Comparison of ENCODE assay signal across 9 cellular contexts in the genomic region with DNA sequence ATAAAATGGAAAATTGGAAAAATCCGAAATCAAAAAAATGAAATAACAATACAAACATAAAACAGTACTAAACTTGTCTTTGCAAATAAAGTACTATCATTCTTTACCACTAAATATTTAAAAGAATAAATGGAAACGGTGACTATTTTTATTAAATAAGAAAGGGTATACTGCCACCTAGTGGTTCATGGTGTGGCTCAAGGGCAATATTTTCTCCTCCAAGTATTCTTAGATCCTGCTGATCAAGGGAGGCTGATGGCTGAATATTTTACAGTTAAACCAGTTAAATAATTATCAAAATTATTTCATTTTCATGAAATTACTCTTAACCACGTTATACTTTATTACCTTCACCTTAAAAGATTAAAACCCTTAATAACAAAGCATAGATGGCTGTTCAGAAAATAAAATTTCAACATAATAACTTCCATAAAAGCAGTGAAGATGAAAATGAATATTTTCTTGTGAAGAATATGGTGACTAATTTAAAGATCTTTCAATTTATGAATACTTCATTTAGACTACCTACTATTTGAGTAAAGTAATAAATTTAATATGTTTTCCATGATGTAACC.
DNase-seq lines count a peak whose midpoint lies in the region; ATAC-seq, FAIRE-seq and TF ChIP-seq lines count a peak whose summit lies in the region.
"Had no signal": no experiment of that assay in that cellular context is flagged by ENCODE, and none has a peak within 500 bp of the region (broad histone marks: within the 10 kb centered on the region; RNA-seq: fewer than 3 reads in every experiment).

No MANE protein-coding gene starts in this region.

- H3K27ac ChIP-seq in Panc1 (ENCODE audit: low read length) (no peak overlapping the region), H1 (ENCODE audit: low read depth, low read length) (no peak overlapping the region)

- H3K36me3 Mint-ChIP-seq in natural killer cell (no peaks in the 10 kb centered on the region), nephron (ENCODE audit: low read depth) (no peaks in the 10 kb centered on the region)
- H3K36me3 Mint-ChIP-seq in natural killer cell treated with Interleukin-12 subunit alpha and Interleukin-12 subunit beta and Interleukin-15 and Interleukin-18, amount 100 ng/mL, for 72 hours, result no peaks in the 10 kb centered on the region
- H3K36me3 Mint-ChIP-seq in activated CD4-positive, alpha-beta memory T cell treated with anti-CD3 and anti-CD28 coated beads for 36 hours, result no peaks in the 10 kb centered on the region

- peak; percentile 68 to 71 for TF ChIP-seq RAD21 in H1 (IDR thresholded peaks at IDR 0.05 in 1 of 2, conservative IDR thresholded peaks at IDR 0.05 in 1 of 2; ENCODE audit: low read depth in 2 of 2, low read length in 2 of 2)

- H3K4me3 Mint-ChIP-seq in natural killer cell (no peak overlapping the region), nephron (no peak overlapping the region)
- H3K4me3 Mint-ChIP-seq in natural killer cell treated with Interleukin-12 subunit alpha and Interleukin-12 subunit beta and Interleukin-15 and Interleukin-18, amount 100 ng/mL, for 72 hours, result no peak overlapping the region
- no peak overlapping the region for H3K4me3 Mint-ChIP-seq in activated CD4-positive, alpha-beta memory T cell treated with anti-CD3 and anti-CD28 coated beads for 36 hours
- H3K4me3 Mint-ChIP-seq: dendritic cell treated with granulocyte-macrophage colony-stimulating factor and Interleukin-4, amounts not matched to agents 40 ng/mL and 50 ng/mL, for 4 days had no signal

- CTCF ChIA-PET in Panc1 (lab: Charles Lee) (no interaction called here), H1 (lab: Charles Lee; ENCODE audit: partially characterized antibody) (interaction anchor here (0.6 to 1.1 kb wide), 7 partner anchors 217 to 929 kb away, joined by 3 to 9 read pairs (median 3); no protein-coding TSS in a partner anchor)
- CTCF ChIA-PET in activated CD4-positive, alpha-beta memory T cell treated with anti-CD3 and anti-CD28 coated beads for 36 hours (lab: Charles Lee), result interaction anchor here (0.7 to 1.8 kb wide), 7 partner anchors 19 to 1792 kb away, joined by 3 to 6 read pairs (median 4); no protein-coding TSS in a partner anchor

- H3K36me3 ChIP-seq in Panc1 (ENCODE audit: control insufficient read depth, insufficient read depth, low read length), result no peaks in the 10 kb centered on the region
- no peaks in the 10 kb centered on the region for H3K36me3 ChIP-seq in H1 (ENCODE audit: control insufficient read depth in 2 of 4, insufficient read depth in 4 of 4, low read length in 3 of 4)

- H3K4me3 ChIP-seq in Panc1 (ENCODE audit: low read depth in 2 of 2, low read length in 2 of 2) (no peak overlapping the region), H1 (ENCODE audit: extremely low read depth in 1 of 4, insufficient read depth in 2 of 4, low read depth in 3 of 4, low read length in 4 of 4) (no peak overlapping the region)

- no peaks in the 10 kb centered on the region for H3K9me3 ChIP-seq in Panc1 (ENCODE audit: control insufficient read depth, insufficient read depth, low read depth, low read length)
- no peaks in the 10 kb centered on the region for H3K9me3 ChIP-seq in H1 (ENCODE audit: insufficient read depth in 2 of 2, low read depth in 1 of 2, low read length in 1 of 2)

- H2AK5ac ChIP-seq in H1 (ENCODE audit: low read depth, low read length), result no peak overlapping the region

- DNase-seq in natural killer cell (no peak), LHCN-M2 (ENCODE audit: low read depth) (peak; percentile 15), Panc1 (ENCODE audit: low read depth, low spot score) (peak; percentile 24), H1 (ENCODE audit: low read depth in 1 of 2, low spot score in 2 of 2) (no peak)
- no peak for DNase-seq in natural killer cell treated with Interleukin-12 subunit alpha and Interleukin-12 subunit beta and Interleukin-15 and Interleukin-18, amount 100 ng/mL, for 72 hours (ENCODE audit: low spot score)
- DNase-seq in activated CD4-positive, alpha-beta memory T cell treated with anti-CD3 and anti-CD28 coated beads for 36 hours, result no peak

- POLR2A ChIA-PET in Panc1 (lab: Charles Lee), result no interaction called here
- POLR2A ChIA-PET in H1 (lab: Charles Lee; ENCODE audit: partially characterized antibody), result no interaction called here
- POLR2A ChIA-PET in activated CD4-positive, alpha-beta memory T cell treated with anti-CD3 and anti-CD28 coated beads for 36 hours (lab: Charles Lee), result no interaction called here

- no peak overlapping the region for H3K9ac ChIP-seq in H1 (replicated peaks in 1 of 4; ENCODE audit: extremely low read depth in 1 of 4, low read depth in 3 of 4, low read length in 3 of 4)

- no peak overlapping the region for H4K5ac ChIP-seq in H1 (ENCODE audit: insufficient read length, low read depth, low read length)

- no peaks in the 10 kb centered on the region for H4K20me1 ChIP-seq in H1 (replicated peaks in 1 of 2; ENCODE audit: control insufficient read depth in 1 of 2, insufficient read depth in 2 of 2, low read length in 2 of 2)

- H3K4me1 Mint-ChIP-seq in natural killer cell, result no peaks in the 10 kb centered on the region
- no peaks in the 10 kb centered on the region for H3K4me1 Mint-ChIP-seq in natural killer cell treated with Interleukin-12 subunit alpha and Interleukin-12 subunit beta and Interleukin-15 and Interleukin-18, amount 100 ng/mL, for 72 hours (ENCODE audit: low read depth in 2 of 2)
- H3K4me1 Mint-ChIP-seq in nephron, result no peaks in the 10 kb centered on the region
- H3K4me1 Mint-ChIP-seq in activated CD4-positive, alpha-beta memory T cell treated with anti-CD3 and anti-CD28 coated beads for 36 hours (ENCODE audit: low read depth), result no peaks in the 10 kb centered on the region

- H3K4me1 ChIP-seq in Panc1 (ENCODE audit: control insufficient read depth, insufficient read depth, low read length) (no peaks in the 10 kb centered on the region), H1 (replicated peaks in 1 of 4; ENCODE audit: control insufficient read depth in 3 of 4, insufficient read depth in 4 of 4, low read length in 3 of 4) (no peaks in the 10 kb centered on the region)

- H3K23me2 ChIP-seq in H1 (ENCODE audit: low read depth, low read length), result no peaks in the 10 kb centered on the region

- no peak for TF ChIP-seq EP300 in H1 (IDR thresholded peaks at IDR 0.05; ENCODE audit: borderline replicate concordance in 1 of 2, low read depth in 2 of 2, low read length in 2 of 2)

- TF ChIP-seq CTCF in natural killer cell (IDR thresholded peaks at IDR 0.05) (peak; percentile 66), Panc1 (IDR thresholded peaks at IDR 0.05) (peak; percentile 51; the same call in 1 of the 2 replicates), H1 (IDR thresholded peaks at IDR 0.05; ENCODE audit: control extremely low read depth in 1 of 3, insufficient read depth in 1 of 3, low read depth in 1 of 3, low read length in 3 of 3) (peak in 2 of 3 experiments; percentile 21 to 33; a peak in 2 of 4 replicates), nephron (IDR thresholded peaks at IDR 0.05; ENCODE audit: unreplicated experiment in 3 of 3) (peak; percentile 67 to 87 (median 69))

- H2BK15ac ChIP-seq in H1 (ENCODE audit: low read length), result no peak overlapping the region

- H3K9me3 Mint-ChIP-seq in natural killer cell, result peaks cover 0 to 2% of the 10 kb centered on the region in 2 donors
- no peaks in the 10 kb centered on the region for H3K9me3 Mint-ChIP-seq in natural killer cell treated with Interleukin-12 subunit alpha and Interleukin-12 subunit beta and Interleukin-15 and Interleukin-18, amount 100 ng/mL, for 72 hours
- H3K9me3 Mint-ChIP-seq in nephron, result no peaks in the 10 kb centered on the region
- H3K9me3 Mint-ChIP-seq in activated CD4-positive, alpha-beta memory T cell treated with anti-CD3 and anti-CD28 coated beads for 36 hours, result no peaks in the 10 kb centered on the region
- H3K9me3 Mint-ChIP-seq: dendritic cell treated with granulocyte-macrophage colony-stimulating factor and Interleukin-4, amounts not matched to agents 40 ng/mL and 50 ng/mL, for 4 days had no signal

- H3K23ac ChIP-seq in H1 (ENCODE audit: insufficient read length), result no peak overlapping the region

- no peaks in the 10 kb centered on the region for H3K79me2 ChIP-seq in H1 (ENCODE audit: control insufficient read depth in 1 of 2, insufficient read depth in 2 of 2, low read length in 2 of 2)

- no peak overlapping the region for H2BK5ac ChIP-seq in H1 (ENCODE audit: low read depth, low read length)

- in situ Hi-C loops in Panc1 (cut with HindIII; ENCODE audit: low pct_unique_long_range_greater_than_20kb, low sequenced_read_pairs), result no loop called here

- H2AFZ ChIP-seq in H1 (ENCODE audit: low read length), result no peak overlapping the region

- H4K91ac ChIP-seq in H1 (replicated peaks; ENCODE audit: insufficient read length, low read length), result no peak overlapping the region

- intact Hi-C loops in natural killer cell (cut with micrococcal nuclease), result loop anchor here (2.0 to 5.0 kb wide), 2 partner anchors 1630 to 1791 kb away; no protein-coding TSS in a partner anchor
- intact Hi-C loops in Panc1 (cut with micrococcal nuclease; ENCODE audit: unreplicated experiment), result loop anchor here (10.0 kb wide), 2 partner anchors 603 to 1557 kb away; no protein-coding TSS in a partner anchor
- intact Hi-C loops in activated CD4-positive, alpha-beta memory T cell treated with anti-CD3 and anti-CD28 coated beads for 36 hours (cut with micrococcal nuclease), result loop anchor here (1.0 to 5.0 kb wide), 3 partner anchors 1175 to 1793 kb away; no protein-coding TSS in a partner anchor

- H3K56ac ChIP-seq in H1 (replicated peaks; ENCODE audit: insufficient read length, low read depth, low read length), result no peak overlapping the region

- H3K79me1 ChIP-seq in H1 (ENCODE audit: low read depth, low read length), result no peaks in the 10 kb centered on the region

- FAIRE-seq in H1 (lab: Jason Lieb, UNC), result no peak

- no peak overlapping the region for H3K4me2 ChIP-seq in H1 (ENCODE audit: insufficient read depth in 1 of 2, low read depth in 2 of 2, low read length in 2 of 2)

- no peak for TF ChIP-seq POLR2A in H1 (IDR thresholded peaks at IDR 0.05; ENCODE audit: control extremely low read depth in 1 of 2, low read depth in 2 of 2, low read length in 2 of 2)

- ATAC-seq in natural killer cell (no peak), Panc1 (no peak), GM21360 (IDR thresholded peaks at IDR 0.05; ENCODE audit: unreplicated experiment) (no peak)
- no peak for ATAC-seq in natural killer cell treated with Interleukin-12 subunit alpha and Interleukin-12 subunit beta and Interleukin-15 and Interleukin-18, amount 100 ng/mL, for 72 hours

- no peaks in the 10 kb centered on the region for H3K27me3 Mint-ChIP-seq in natural killer cell (ENCODE audit: low read depth in 2 of 2)
- no peaks in the 10 kb centered on the region for H3K27me3 Mint-ChIP-seq in natural killer cell treated with Interleukin-12 subunit alpha and Interleukin-12 subunit beta and Interleukin-15 and Interleukin-18, amount 100 ng/mL, for 72 hours
- no peaks in the 10 kb centered on the region for H3K27me3 Mint-ChIP-seq in nephron (ENCODE audit: low read depth)
- no peaks in the 10 kb centered on the region for H3K27me3 Mint-ChIP-seq in activated CD4-positive, alpha-beta memory T cell treated with anti-CD3 and anti-CD28 coated beads for 36 hours
- H3K27me3 Mint-ChIP-seq: dendritic cell treated with granulocyte-macrophage colony-stimulating factor and Interleukin-4, amounts not matched to agents 40 ng/mL and 50 ng/mL, for 4 days had no signal

- H2BK120ac ChIP-seq in H1 (replicated peaks; ENCODE audit: low read depth, low read length), result no peak overlapping the region

- H3K14ac ChIP-seq in H1 (ENCODE audit: insufficient read length), result no peak overlapping the region

- BruUV-seq in Panc1 (replicated peaks; lab: Mats Ljungman, UMichigan), result no TSS peak

- no peak overlapping the region for H2BK20ac ChIP-seq in H1 (ENCODE audit: low read length)

- WGBS in H1 (ENCODE audit: extremely low coverage in 1 of 2, insufficient coverage in 1 of 2, insufficient read length in 1 of 2, insufficient replicate concordance in 2 of 2, low coverage in 1 of 2, low lambda C conversion rate in 2 of 2, missing lambda C conversion rate in 1 of 2), 2 experiments, result 1% methylated on average over 3 of the region's 3 CpGs; no CpG with 5 or more reads in 1 of the 2 experiments

- H3K4ac ChIP-seq in H1 (replicated peaks; ENCODE audit: insufficient read length, low read depth, low read length), result no peak overlapping the region

- no peak overlapping the region for H3K18ac ChIP-seq in H1 (ENCODE audit: extremely low read depth, low read length)

- H3K27me3 ChIP-seq in Panc1 (ENCODE audit: control insufficient read depth, insufficient read depth, low read length), result no peaks in the 10 kb centered on the region
- no peaks in the 10 kb centered on the region for H3K27me3 ChIP-seq in H1 (replicated peaks in 1 of 4; ENCODE audit: control insufficient read depth in 3 of 4, extremely low read depth in 1 of 4, insufficient read depth in 3 of 4, low read length in 3 of 4)

- H3K27ac Mint-ChIP-seq in natural killer cell (no peak overlapping the region), nephron (no peak overlapping the region)
- H3K27ac Mint-ChIP-seq in natural killer cell treated with Interleukin-12 subunit alpha and Interleukin-12 subunit beta and Interleukin-15 and Interleukin-18, amount 100 ng/mL, for 72 hours, result no peak overlapping the region
- H3K27ac Mint-ChIP-seq in activated CD4-positive, alpha-beta memory T cell treated with anti-CD3 and anti-CD28 coated beads for 36 hours, result no peak overlapping the region
- H3K27ac Mint-ChIP-seq: dendritic cell treated with granulocyte-macrophage colony-stimulating factor and Interleukin-4, amounts not matched to agents 40 ng/mL and 50 ng/mL, for 4 days had no signal

- H4K8ac ChIP-seq in H1 (ENCODE audit: extremely low read depth, insufficient read depth, low read length), result no peak overlapping the region

- H2BK12ac ChIP-seq in H1 (ENCODE audit: low read depth, low read length), result no peak overlapping the region

Comparison
In these comparisons a context has a peak if more than half of its experiments do, and no peak if none do; other contexts are left out.
1. DNase-seq: peak in LHCN-M2 (single experiment) and Panc1 (single experiment); none in natural killer cell (single experiment), natural killer cell treated with Interleukin-12 subunit alpha and Interleukin-12 subunit beta and Interleukin-15 and Interleukin-18, amount 100 ng/mL, for 72 hours (single experiment), H1 (0 of 2) and activated CD4-positive, alpha-beta memory T cell treated with anti-CD3 and anti-CD28 coated beads for 36 hours (single experiment).
2. Peak in every context shown above with its lines, with median percentiles within 50 percentile points of each other: CTCF ChIP-seq.